8 cellular contexts compared by ENCODE assay signal in the genomic region with DNA sequence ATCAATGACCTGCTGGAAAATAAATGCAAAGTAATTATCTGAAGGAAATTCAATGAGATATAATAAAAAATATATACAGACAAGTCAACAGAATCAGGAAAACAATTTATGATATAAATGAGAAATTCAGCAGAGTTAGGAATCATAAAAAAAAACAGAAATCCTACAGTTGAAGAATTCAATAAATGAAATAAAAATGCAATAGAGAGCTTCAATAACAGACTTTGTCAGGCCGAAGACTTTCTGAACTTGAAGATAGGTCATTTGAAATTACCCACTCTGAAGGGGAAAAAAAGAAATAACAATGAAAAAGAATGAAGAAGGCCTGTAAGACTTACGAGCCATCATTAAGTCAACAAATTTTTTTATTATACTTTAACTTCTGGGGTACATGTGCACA. TPM values are rescaled to one million over a fixed set of nuclear protein-coding genes. Genes with fewer than 3 reads are reported as not detected.
"Had no signal": no experiment of that assay in that cellular context is flagged by ENCODE, and none has a peak within 500 bp of the region (broad histone marks: within the 10 kb centered on the region; RNA-seq: fewer than 3 reads in every experiment).

No MANE protein-coding gene starts in this region.

- FAIRE-seq: G401.6, GM12891, GM12892, GM18507, GM19239 had no signal

- DNase-seq: GDM1, GF-D8 had no signal

RNA-seq across cellular contexts. Expression of gene GARIN2, which starts 15.5 kb away (rescaled TPM):
- total RNA-seq: G401 had no signal
